ENCODE assay signal across 8 cellular contexts in the genomic region with DNA sequence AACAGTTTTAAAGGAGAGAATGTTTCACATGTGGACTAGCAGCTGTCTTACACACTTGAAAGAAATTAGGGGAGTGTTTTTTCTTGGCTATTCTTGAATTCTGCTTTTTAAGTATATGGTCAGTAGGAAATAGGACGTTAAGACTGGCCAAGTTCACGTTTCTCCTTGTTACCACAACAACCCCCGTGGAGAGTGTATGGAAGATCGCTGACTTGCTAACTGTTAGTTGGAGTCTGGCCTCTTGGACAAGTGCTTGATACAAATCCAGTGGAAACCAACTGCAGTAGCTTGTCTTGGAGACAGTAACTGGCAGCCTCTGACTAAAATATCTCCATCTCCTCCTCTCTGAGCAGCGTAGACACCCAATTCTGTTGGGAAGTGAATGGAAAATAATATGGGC. TPM values are rescaled to one million over a fixed set of nuclear protein-coding genes. Genes with fewer than 3 reads are reported as not detected.
DNase-seq lines count a peak whose midpoint lies in the region; ATAC-seq, FAIRE-seq and TF ChIP-seq lines count a peak whose summit lies in the region.

No MANE protein-coding gene starts in this region.

- ATAC-seq in A549 (no peak), GM18511 (IDR thresholded peaks at IDR 0.05; ENCODE audit: unreplicated experiment) (no peak), HG02571 (IDR thresholded peaks at IDR 0.05; ENCODE audit: unreplicated experiment) (no peak)

- no peaks in the 10 kb centered on the region for H4K20me1 ChIP-seq in KMS-11 (ENCODE audit: insufficient read depth)

- no peak for TF ChIP-seq RAD21 in A549 (conservative IDR thresholded peaks at IDR 0.05 in 1 of 2, IDR thresholded peaks at IDR 0.05 in 1 of 2)

- H3K4me1 ChIP-seq in A549, result peaks cover 34% of the 10 kb centered on the region
- H3K4me1 ChIP-seq in KMS-11 (ENCODE audit: low read depth, poor library complexity, severe bottlenecking), result peaks cover 28% of the 10 kb centered on the region

- DNase-seq in A549 (ENCODE audit: low read depth in 1 of 2, low spot score in 1 of 2), result no peak
- peak; percentile 63 for DNase-seq in choroid plexus epithelial cell (ENCODE audit: low read depth)
- peak; percentile 29 for DNase-seq in myocyte (ENCODE audit: low read depth)
- no peak for DNase-seq in progenitor cell of endocrine pancreas (ENCODE audit: low spot score, unreplicated experiment)
- no peak for DNase-seq in 8988T

- CTCF ChIA-PET in A549 (lab: Yijun Ruan, JAX), result interaction anchor here (0.5 to 3.5 kb wide), 12 partner anchors 16 to 501 kb away, joined by 3 to 20 read pairs (median 4); no protein-coding TSS in a partner anchor

- TF ChIP-seq POLR2A in A549 (IDR thresholded peaks at IDR 0.05; ENCODE audit: low read length), result no peak

- no peak for TF ChIP-seq CTCF in A549 (IDR thresholded peaks at IDR 0.05)
- no peak for TF ChIP-seq CTCF in KMS-11 (conservative IDR thresholded peaks at IDR 0.05; ENCODE audit: low read depth, low read length)
- no peak for TF ChIP-seq CTCF in choroid plexus epithelial cell (conservative IDR thresholded peaks at IDR 0.05; ENCODE audit: low read depth, low read length)
- no peak for TF ChIP-seq CTCF in progenitor cell of endocrine pancreas (IDR thresholded peaks at IDR 0.05; ENCODE audit: unreplicated experiment)

- POLR2A ChIA-PET in A549 (lab: Yijun Ruan, JAX), result interaction anchor here (1.0 to 1.7 kb wide), 2 partner anchors 9 to 23 kb away, joined by 4 to 6 read pairs; no protein-coding TSS in a partner anchor

- no peaks in the 10 kb centered on the region for H3K9me3 ChIP-seq in A549

- no peak overlapping the region for H3K4me3 Mint-ChIP-seq in progenitor cell of endocrine pancreas (ENCODE audit: low read depth)

- H3K9ac ChIP-seq in KMS-11, result no peak overlapping the region

- peaks cover 26% of the 10 kb centered on the region for H3K27me3 ChIP-seq in KMS-11 (ENCODE audit: insufficient read depth, low read depth)

- H2AFZ ChIP-seq in KMS-11 (ENCODE audit: low read depth), result peak overlapping the region; percentile 65; the same call in 1 of the 2 replicates

- H3K4me3 ChIP-seq in A549 (no peak overlapping the region), KMS-11 (IDR thresholded peaks at IDR 0.05; ENCODE audit: insufficient read depth, low read depth, low read length) (no peak overlapping the region), choroid plexus epithelial cell (ENCODE audit: low read depth, low read length) (no peak overlapping the region)

- no peak for FAIRE-seq in A549 (lab: Jason Lieb, UNC)

- no peak for TF ChIP-seq EP300 in A549 (IDR thresholded peaks at IDR 0.05)

- H3K36me3 ChIP-seq in KMS-11 (ENCODE audit: insufficient read depth), result no peaks in the 10 kb centered on the region

- H3K9me3 Mint-ChIP-seq in progenitor cell of endocrine pancreas (ENCODE audit: low read depth), result no peaks in the 10 kb centered on the region

- H3K4me2 ChIP-seq in A549 (peak overlapping the region; percentile 89), KMS-11 (peak overlapping the region; percentile 76)

- no peak overlapping the region for H3K27ac Mint-ChIP-seq in progenitor cell of endocrine pancreas

- peaks cover 23% of the 10 kb centered on the region for H3K4me1 Mint-ChIP-seq in progenitor cell of endocrine pancreas (ENCODE audit: low read depth)

- H3K36me3 Mint-ChIP-seq in progenitor cell of endocrine pancreas (ENCODE audit: insufficient read depth), result no peaks in the 10 kb centered on the region

- H3K79me2 ChIP-seq in KMS-11 (ENCODE audit: insufficient read depth, low read depth), result no peaks in the 10 kb centered on the region

- peak overlapping the region; percentile 63 to 91; a peak in 4 of 6 replicates for H3K27ac ChIP-seq in A549
- no peak overlapping the region for H3K27ac ChIP-seq in KMS-11

- WGBS in A549 (ENCODE audit: missing lambda C conversion rate), result 51% methylated on average over 5 of the region's 5 CpGs

- peaks cover 46% of the 10 kb centered on the region for H3K27me3 Mint-ChIP-seq in progenitor cell of endocrine pancreas

TF ChIP-seq in A549, 52 proteins besides CTCF, POLR2A, EP300 and RAD21:
- TF ChIP-seq FOSB (CRISPR knock-in tag; IDR thresholded peaks at IDR 0.05), result no peak

RNA-seq across cellular contexts. Expression of a gene that starts 3.8 kb away (rescaled TPM):
- polyA plus RNA-seq in A549 (2011; rRNA removed), result 21.3 and 25.8 TPM in 2 replicates
- 7.6 and 9.7 TPM in 2 replicates for polyA plus RNA-seq in A549 (2012; cell fraction: cytosol; rRNA removed)
- 6.6 and 9.0 TPM in 2 replicates for polyA plus RNA-seq in A549 (2012; cell fraction: nucleus; rRNA removed)
- 6.5 to 6.7 TPM (median 6.7 TPM) in 3 replicates for polyA plus RNA-seq in A549 (2017; fragmentation: RNase III; extraction: RNeasy Plus Mini Kit Qiagen cat#74134 plus additional on column Dnase treatment)
- 91.4 and 115 TPM in 2 replicates for polyA minus RNA-seq in A549 (2011; rRNA and poly(A)+ RNA removed)
- 2.0 and 2.1 TPM in 2 replicates for total RNA-seq in myocyte
- polyA plus RNA-seq in myocyte (2012), result 1.1 TPM
- total RNA-seq in progenitor cell of endocrine pancreas, result 1.2 and 3.9 TPM in 2 replicates

Comparison
In these comparisons a context has a peak if more than half of its experiments do, and no peak if none do; other contexts are left out.
1. DNase-seq: peak in choroid plexus epithelial cell (single experiment) and myocyte (single experiment); none in A549 (0 of 2), progenitor cell of endocrine pancreas (single experiment) and 8988T (single experiment).